2 cellular contexts compared by ENCODE assay signal in genomic region chr13:50130686-50131051, GRCh38.
TF ChIP-seq lines count a peak whose summit lies in the region.

No MANE protein-coding gene starts in this region.

TF ChIP-seq in SK-N-SH treated with all-trans-retinoic acid at 6 μM for 48 hours, 23 proteins besides CTCF, POLR2A, EP300 and RAD21 (continued from another document):
- no peak for TF ChIP-seq TSHZ2 (CRISPR knock-in tag; IDR thresholded peaks at IDR 0.05)
- no peak for TF ChIP-seq ZNF565 (CRISPR knock-in tag; conservative IDR thresholded peaks at IDR 0.05; ENCODE audit: low read depth)
- TF ChIP-seq ESRRG (CRISPR knock-in tag; IDR thresholded peaks at IDR 0.05), result no peak
- TF ChIP-seq OSR1 (CRISPR knock-in tag; IDR thresholded peaks at IDR 0.05), result no peak
- no peak for TF ChIP-seq RARB (CRISPR knock-in tag; IDR thresholded peaks at IDR 0.05)
- TF ChIP-seq CSDC2 (CRISPR knock-in tag; IDR thresholded peaks at IDR 0.05), result no peak
- TF ChIP-seq PATZ1 (CRISPR knock-in tag; IDR thresholded peaks at IDR 0.05; ENCODE audit: borderline replicate concordance), result no peak
- no peak for TF ChIP-seq ZFP3 (CRISPR knock-in tag; IDR thresholded peaks at IDR 0.05)
- no peak for TF ChIP-seq PPARA (CRISPR knock-in tag; IDR thresholded peaks at IDR 0.05; ENCODE audit: borderline replicate concordance)
- TF ChIP-seq ARNTL (CRISPR knock-in tag; IDR thresholded peaks at IDR 0.05; ENCODE audit: borderline replicate concordance, low read depth), result no peak
- no peak for TF ChIP-seq GLIS3 (CRISPR knock-in tag; IDR thresholded peaks at IDR 0.05)
- TF ChIP-seq CSRNP3 (CRISPR knock-in tag; IDR thresholded peaks at IDR 0.05), result no peak
- no peak for TF ChIP-seq ISL1 (CRISPR knock-in tag; IDR thresholded peaks at IDR 0.05)

TF ChIP-seq in H1, 55 proteins besides CTCF, POLR2A, EP300 and RAD21 (continued from another document):
- TF ChIP-seq CHD2 (IDR thresholded peaks at IDR 0.05; ENCODE audit: low read length) (no peak), SIN3A (conservative IDR thresholded peaks at IDR 0.05 in 1 of 2, IDR thresholded peaks at IDR 0.05 in 1 of 2; ENCODE audit: low read depth in 1 of 2, low read length in 2 of 2) (peak in 1 of 2 experiments; percentile 69; a peak in 2 of 4 replicates), GTF2F1 (IDR thresholded peaks at IDR 0.05; ENCODE audit: borderline replicate concordance, low read depth, low read length) (no peak), EZH2 (IDR thresholded peaks at IDR 0.05; ENCODE audit: low read depth, low read length, severe bottlenecking) (peak; percentile 30), GABPA (IDR thresholded peaks at IDR 0.05; ENCODE audit: borderline replicate concordance, insufficient read depth, low read length) (no peak), CHD7 (IDR thresholded peaks at IDR 0.05; ENCODE audit: insufficient replicate concordance, low read length) (no peak), KDM4A (IDR thresholded peaks at IDR 0.05; ENCODE audit: low read depth, low read length, severe bottlenecking) (no peak), SUZ12 (IDR thresholded peaks at IDR 0.05; ENCODE audit: low read length) (peak; percentile 66), ATF2 (IDR thresholded peaks at IDR 0.05; ENCODE audit: low read length) (no peak), TBP (IDR thresholded peaks at IDR 0.05; ENCODE audit: low read depth, low read length) (peak; percentile 13; the same call in 1 of the 2 replicates), MAFK (IDR thresholded peaks at IDR 0.05; ENCODE audit: low read depth, low read length) (no peak), CREB1 (IDR thresholded peaks at IDR 0.05) (no peak)
